10 cellular contexts compared by ENCODE assay signal in genomic region chr15:26974120-26974780, GRCh38. TPM values are rescaled to one million over a fixed set of nuclear protein-coding genes. Genes with fewer than 3 reads are reported as not detected.
DNase-seq lines count a peak whose midpoint lies in the region; FAIRE-seq and TF ChIP-seq lines count a peak whose summit lies in the region.
"Had no signal": no experiment of that assay in that cellular context is flagged by ENCODE, and none has a peak within 500 bp of the region (broad histone marks: within the 10 kb centered on the region; RNA-seq: fewer than 3 reads in every experiment).

No MANE protein-coding gene starts in this region.

- CTCF ChIA-PET in Calu3 (lab: Charles Lee): no interaction called here

- no peak overlapping the region for H3K27ac Mint-ChIP-seq in Calu3 (ENCODE audit: unreplicated experiment)

- peaks cover 27% of the 10 kb centered on the region for H3K27me3 ChIP-seq in kidney epithelial cell (ENCODE audit: control insufficient read depth, insufficient read depth, low read length)

- no peaks in the 10 kb centered on the region for H3K36me3 ChIP-seq in kidney epithelial cell (ENCODE audit: control insufficient read depth, insufficient read depth, low read length)

- H3K9me3 Mint-ChIP-seq in Calu3 (ENCODE audit: low read depth, unreplicated experiment): no peaks in the 10 kb centered on the region

- peak; percentile 82 for TF ChIP-seq CTCF in C4-2B (conservative IDR thresholded peaks at IDR 0.05)
- TF ChIP-seq CTCF in kidney epithelial cell (IDR thresholded peaks at IDR 0.05; ENCODE audit: insufficient read depth, low read length, poor library complexity, severe bottlenecking): peak; percentile 62
- TF ChIP-seq CTCF in Calu3 (IDR thresholded peaks at IDR 0.05; ENCODE audit: unreplicated experiment): no peak

- no peaks in the 10 kb centered on the region for H3K36me3 Mint-ChIP-seq in Calu3 (ENCODE audit: insufficient read depth, unreplicated experiment)

- no peak for TF ChIP-seq POLR2A in GM12891 (IDR thresholded peaks at IDR 0.05; ENCODE audit: low read depth, low read length)

- H3K27me3 Mint-ChIP-seq in Calu3 (ENCODE audit: unreplicated experiment): no peaks in the 10 kb centered on the region

- H3K4me1 Mint-ChIP-seq in Calu3 (ENCODE audit: low read depth, unreplicated experiment): no peaks in the 10 kb centered on the region

- H3K4me3 ChIP-seq in Jurkat, Clone E6-1 (ENCODE audit: low read length): no peak overlapping the region
- H3K4me3 ChIP-seq in kidney epithelial cell (ENCODE audit: low read depth, low read length): no peak overlapping the region

- no peak for FAIRE-seq in GM12891 (lab: Jason Lieb, UNC)
- FAIRE-seq: keratinocyte had no signal

- H3K4me3 Mint-ChIP-seq in Calu3 (ENCODE audit: low read depth, unreplicated experiment): no peak overlapping the region

- BruUV-seq in Calu3 (replicated peaks; lab: Mats Ljungman, UMichigan): no TSS peak

- peak; percentile 64 for DNase-seq in Jurkat, Clone E6-1 (ENCODE audit: low read depth, low spot score)
- peak; percentile 40 to 51 for DNase-seq in SHP77 (lab: John Stamatoyannopoulos, UW)
- peak; percentile 1 for DNase-seq in kidney epithelial cell (ENCODE audit: low read depth)
- no peak for DNase-seq in GM12891 (ENCODE audit: insufficient read length, low spot score)
- no peak for DNase-seq in activated CD4-positive, alpha-beta T cell treated with anti-CD3 and anti-CD28 coated beads for 48 hours
- no peak for DNase-seq in GM19240 (ENCODE audit: insufficient read length, low spot score)
- no peak for DNase-seq in Calu3

- intact Hi-C loops in Calu3 (cut with micrococcal nuclease; ENCODE audit: unreplicated experiment): no loop called here

- H3K27ac ChIP-seq in C4-2B: no peak overlapping the region

TF ChIP-seq in GM12891, 5 proteins besides CTCF, POLR2A, EP300 and RAD21:
- no peak for TF ChIP-seq PAX5 (IDR thresholded peaks at IDR 0.05; ENCODE audit: insufficient read depth, low read length, severe bottlenecking)
- no peak for TF ChIP-seq SPI1 (IDR thresholded peaks at IDR 0.05; ENCODE audit: low read depth, low read length)
- no peak for TF ChIP-seq POU2F2 (IDR thresholded peaks at IDR 0.05; ENCODE audit: low read depth, low read length)
- TF ChIP-seq POLR2AphosphoS5 (IDR thresholded peaks at IDR 0.05; ENCODE audit: low read depth, low read length): no peak

RNA-seq across cellular contexts. Expression of gene GABRG3, which starts 3.3 kb away (rescaled TPM):
- not detected for polyA plus RNA-seq in Jurkat, Clone E6-1 (2012; ENCODE audit: insufficient read depth, insufficient read length)
- total RNA-seq in kidney epithelial cell (0.08 TPM in 1 of 2 replicates, not detected in the other), Calu3 (2022) (not detected in 2 replicates)
- not detected for polyA plus RNA-seq in GM12891 (2012; ENCODE audit: low read depth, missing spikeins)
- polyA plus RNA-seq: adipose tissue, keratinocyte had no signal

Comparison
In these comparisons a context has a peak if more than half of its experiments do, and no peak if none do; other contexts are left out.
1. DNase-seq: peak in Jurkat, Clone E6-1 (single experiment), SHP77 (2 of 2) and kidney epithelial cell (single experiment); none in GM12891 (single experiment), activated CD4-positive, alpha-beta T cell treated with anti-CD3 and anti-CD28 coated beads for 48 hours (single experiment), GM19240 (single experiment) and Calu3 (single experiment).